In the genomic region with DNA sequence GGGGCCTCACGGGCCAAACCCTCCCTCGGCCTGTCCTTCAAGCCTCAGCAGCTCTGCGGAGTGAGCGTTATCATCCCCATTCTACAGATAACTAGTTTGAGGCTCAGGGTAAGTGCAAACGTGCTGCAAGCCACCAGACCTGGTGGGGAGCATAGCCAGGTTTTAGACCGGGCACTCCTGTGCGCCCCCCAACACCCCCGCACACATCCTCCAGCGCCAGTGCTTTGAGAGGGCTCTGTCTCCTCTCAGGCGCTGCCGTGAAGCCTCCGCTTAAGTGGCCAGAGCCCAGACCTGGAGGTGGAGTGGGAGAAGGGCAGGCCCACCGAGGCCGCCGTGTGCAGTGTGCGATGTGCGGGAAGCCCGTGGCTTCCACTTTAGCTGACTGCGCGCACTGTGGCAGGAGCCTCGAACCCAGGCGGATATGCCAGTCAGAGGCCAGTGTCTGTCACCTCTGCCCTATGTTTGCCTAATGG, we compare ENCODE assay signal across 8 cellular contexts. TPM values are rescaled to one million over a fixed set of nuclear protein-coding genes. Genes with fewer than 3 reads are reported as not detected.
A peak's percentile ranks its signal among the peaks of the same experiment; 100 is the strongest.
DNase-seq lines count a peak whose midpoint lies in the region; ATAC-seq lines count a peak whose summit lies in the region.

No MANE protein-coding gene starts in this region.

- POLR2A ChIA-PET in activated naive CD8-positive, alpha-beta T cell treated with anti-CD3 and anti-CD28 coated beads, Interleukin-2, amount 10 ng/mL, durations not matched to agents 7 days and 5 days (lab: Charles Lee): interaction anchor here (0.5 to 10.4 kb wide), 11 partner anchors 9 to 457 kb away, joined by 3 to 170 read pairs (median 5); partner anchors contain the start of gene ZFP62

- H3K27ac ChIP-seq in muscle layer of colon (ENCODE audit: low read depth, low read length): peak overlapping the region; percentile 94

- no peaks in the 10 kb centered on the region for H3K9me3 Mint-ChIP-seq in activated naive CD8-positive, alpha-beta T cell treated with anti-CD3 and anti-CD28 coated beads, Interleukin-2, amount 10 ng/mL, durations not matched to agents 7 days and 5 days

- no peaks in the 10 kb centered on the region for H3K27me3 Mint-ChIP-seq in activated naive CD8-positive, alpha-beta T cell treated with anti-CD3 and anti-CD28 coated beads, Interleukin-2, amount 10 ng/mL, durations not matched to agents 7 days and 5 days

- H3K4me1 Mint-ChIP-seq in activated naive CD8-positive, alpha-beta T cell treated with anti-CD3 and anti-CD28 coated beads, Interleukin-2, amount 10 ng/mL, durations not matched to agents 7 days and 5 days: peaks cover 58% of the 10 kb centered on the region

- peak; percentile 19 for DNase-seq in stimulated activated naive CD4-positive, alpha-beta T cell treated with Interleukin-2 at 50 U/mL for 16 hours (lab: John Stamatoyannopoulos, UW)
- DNase-seq in stimulated activated naive CD4-positive, alpha-beta T cell (lab: John Stamatoyannopoulos, UW): no peak
- DNase-seq in activated naive CD8-positive, alpha-beta T cell treated with anti-CD3 and anti-CD28 coated beads, Interleukin-2, amount 10 ng/mL, durations not matched to agents 7 days and 5 days: no peak
- no peak for DNase-seq in NOMO-1 treated with DMSO at 0.1 percent for 48 hours (lab: John Stamatoyannopoulos, UW; ENCODE audit: unreplicated experiment)

- peaks cover 49% of the 10 kb centered on the region for H3K36me3 Mint-ChIP-seq in activated naive CD8-positive, alpha-beta T cell treated with anti-CD3 and anti-CD28 coated beads, Interleukin-2, amount 10 ng/mL, durations not matched to agents 7 days and 5 days

- peak overlapping the region; percentile 86 for H3K27ac Mint-ChIP-seq in activated naive CD8-positive, alpha-beta T cell treated with anti-CD3 and anti-CD28 coated beads, Interleukin-2, amount 10 ng/mL, durations not matched to agents 7 days and 5 days

- H3K36me3 ChIP-seq in muscle layer of colon (ENCODE audit: insufficient read depth, low read length): peaks cover 14% of the 10 kb centered on the region

- ATAC-seq in activated naive CD8-positive, alpha-beta T cell treated with anti-CD3 and anti-CD28 coated beads, Interleukin-2, amount 10 ng/mL, durations not matched to agents 7 days and 5 days (ENCODE audit: low read depth): peak; percentile 12
- ATAC-seq in HG02610 (IDR thresholded peaks at IDR 0.05; ENCODE audit: unreplicated experiment) (no peak), GM19351 (IDR thresholded peaks at IDR 0.05; ENCODE audit: unreplicated experiment) (no peak), HG02970 (IDR thresholded peaks at IDR 0.05; ENCODE audit: low FRiP score, unreplicated experiment) (no peak)

- no peaks in the 10 kb centered on the region for H3K9me3 ChIP-seq in muscle layer of colon (ENCODE audit: low read length)

- peaks cover 70% of the 10 kb centered on the region for H3K4me1 ChIP-seq in muscle layer of colon (ENCODE audit: insufficient read depth, low read length)

- no peaks in the 10 kb centered on the region for H3K27me3 ChIP-seq in muscle layer of colon (ENCODE audit: control insufficient read depth in 1 of 2, insufficient read depth in 2 of 2, low read length in 2 of 2)

- peak overlapping the region; percentile 15 for H3K9ac ChIP-seq in muscle layer of colon (ENCODE audit: low read length)

- H3K4me3 ChIP-seq in muscle layer of colon (ENCODE audit: low read depth in 1 of 2, low read length in 2 of 2): peak overlapping the region in 1 of 2 donors; percentile 1

- peak overlapping the region; percentile 88 for H3K4me3 Mint-ChIP-seq in activated naive CD8-positive, alpha-beta T cell treated with anti-CD3 and anti-CD28 coated beads, Interleukin-2, amount 10 ng/mL, durations not matched to agents 7 days and 5 days

RNA-seq across cellular contexts. Expression of gene MGAT1, which starts 1.6 kb away (rescaled TPM):
- 100 to 1,000 TPM; 177 to 186 TPM for total RNA-seq in activated naive CD8-positive, alpha-beta T cell treated with anti-CD3 and anti-CD28 coated beads, Interleukin-2, amount 10 ng/mL, durations not matched to agents 7 days and 5 days

RNA-seq across cellular contexts. Expression of gene ZFP62, which starts 56.9 kb away (rescaled TPM):
- total RNA-seq in activated naive CD8-positive, alpha-beta T cell treated with anti-CD3 and anti-CD28 coated beads, Interleukin-2, amount 10 ng/mL, durations not matched to agents 7 days and 5 days: 10 to 100 TPM; 42.3 to 42.7 TPM
